12 cellular contexts compared by ENCODE assay signal in genomic region chr4:98661356-98662054, GRCh38. TPM values are rescaled to one million over a fixed set of nuclear protein-coding genes. Genes with fewer than 3 reads are reported as not detected.
DNase-seq lines count a peak whose midpoint lies in the region; ATAC-seq and TF ChIP-seq lines count a peak whose summit lies in the region.
"Had no signal": no experiment of that assay in that cellular context is flagged by ENCODE, and none has a peak within 500 bp of the region (broad histone marks: within the 10 kb centered on the region; RNA-seq: fewer than 3 reads in every experiment).

No MANE protein-coding gene starts in this region.

- H4K8ac ChIP-seq in mesenchymal stem cell (ENCODE audit: low read length) = no peak overlapping the region

- H3K36me3 ChIP-seq in H7 (replicated peaks; ENCODE audit: control insufficient read depth, insufficient read depth, low read length) = no peaks in the 10 kb centered on the region
- H3K36me3 ChIP-seq in mesenchymal stem cell (ENCODE audit: control insufficient read depth in 1 of 2, insufficient read depth in 2 of 2, low read depth in 1 of 2, low read length in 2 of 2) = peaks cover 0 to 3% of the 10 kb centered on the region in 2 experiments
- no peaks in the 10 kb centered on the region for H3K36me3 ChIP-seq in mucosa of descending colon (ENCODE audit: low read depth)
- H3K36me3 ChIP-seq: cardiac muscle cell had no signal

- H4K91ac ChIP-seq in mesenchymal stem cell (ENCODE audit: low read length) = no peak overlapping the region

- H3K4me1 ChIP-seq in mesenchymal stem cell (ENCODE audit: control insufficient read depth, insufficient read depth, low read depth, low read length) = peaks cover 6% of the 10 kb centered on the region
- peaks cover 8% of the 10 kb centered on the region for H3K4me1 ChIP-seq in mucosa of descending colon (ENCODE audit: low read depth)

- H3K23ac ChIP-seq in mesenchymal stem cell (ENCODE audit: low read length in 2 of 2) = no peak overlapping the region

- CTCF ChIA-PET in AG04450 (lab: Charles Lee) = no interaction called here

- no peak overlapping the region for H3K9ac ChIP-seq in mesenchymal stem cell (ENCODE audit: low read length)

- DNase-seq in AG04450 (ENCODE audit: low read depth, low spot score) (no peak), H7 (peak; percentile 47), mesenchymal stem cell (peak; percentile 14), lower leg skin (ENCODE audit: low spot score in 2 of 2) (no peak), mucosa of descending colon (no peak)
- DNase-seq in activated naive CD8-positive, alpha-beta T cell treated with anti-CD3 and anti-CD28 coated beads for 36 hours = no peak
- DNase-seq in activated CD4-positive, CD25-positive, alpha-beta regulatory T cell (lab: John Stamatoyannopoulos, UW) = no peak
- DNase-seq: left ventricle myocardium superior, right cardiac atrium had no signal

- H3K4me2 ChIP-seq in mesenchymal stem cell (ENCODE audit: low read length, poor library complexity, severe bottlenecking) = no peak overlapping the region

- no peak overlapping the region for H2AK5ac ChIP-seq in mesenchymal stem cell (ENCODE audit: low read length, severe bottlenecking)

- peaks cover 63% of the 10 kb centered on the region for H3K4me1 Mint-ChIP-seq in activated naive CD8-positive, alpha-beta T cell treated with anti-CD3 and anti-CD28 coated beads for 36 hours

- peaks cover 11% of the 10 kb centered on the region for H3K9me3 Mint-ChIP-seq in activated naive CD8-positive, alpha-beta T cell treated with anti-CD3 and anti-CD28 coated beads for 36 hours

- H3K27me3 Mint-ChIP-seq in activated naive CD8-positive, alpha-beta T cell treated with anti-CD3 and anti-CD28 coated beads for 36 hours = peaks cover 2% of the 10 kb centered on the region

- peak overlapping the region; percentile 52 for H3K27ac ChIP-seq in AG04450 (ENCODE audit: low read depth, low read length)
- no peak overlapping the region for H3K27ac ChIP-seq in mesenchymal stem cell (ENCODE audit: low read length, poor library complexity, severe bottlenecking)
- H3K27ac ChIP-seq: C4-2B, cardiac muscle cell had no signal

- no peak overlapping the region for H3K4ac ChIP-seq in mesenchymal stem cell (ENCODE audit: low read depth in 1 of 2, low read length in 2 of 2)

- H3K18ac ChIP-seq in mesenchymal stem cell (ENCODE audit: low read depth in 1 of 2, low read length in 2 of 2) = no peak overlapping the region

- H2BK12ac ChIP-seq in mesenchymal stem cell (ENCODE audit: low read length in 2 of 2) = no peak overlapping the region

- H2AFZ ChIP-seq in mesenchymal stem cell (ENCODE audit: low read depth, low read length) = no peak overlapping the region

- H3K27me3 ChIP-seq in AG04450 (ENCODE audit: control insufficient read depth, insufficient read depth, low read length) = no peaks in the 10 kb centered on the region
- peaks cover 26% of the 10 kb centered on the region for H3K27me3 ChIP-seq in H7 (ENCODE audit: control insufficient read depth, insufficient read depth, low read length)
- H3K27me3 ChIP-seq in mesenchymal stem cell (ENCODE audit: control insufficient read depth in 1 of 2, insufficient read depth in 1 of 2, low read length in 2 of 2) = no peaks in the 10 kb centered on the region

- no peak overlapping the region for H3K4me3 ChIP-seq in AG04450 (ENCODE audit: low read depth, low read length)
- H3K4me3 ChIP-seq in H7 (ENCODE audit: insufficient read depth, low read depth, low read length) = no peak overlapping the region
- H3K4me3 ChIP-seq in mesenchymal stem cell (ENCODE audit: insufficient read depth in 1 of 2, low read depth in 1 of 2, low read length in 2 of 2) = no peak overlapping the region
- no peak overlapping the region for H3K4me3 ChIP-seq in lower leg skin (ENCODE audit: low read depth, poor library complexity, severe bottlenecking)
- no peak overlapping the region for H3K4me3 ChIP-seq in mucosa of descending colon
- H3K4me3 ChIP-seq: cardiac muscle cell had no signal

- H3K79me1 ChIP-seq in mesenchymal stem cell (replicated peaks; ENCODE audit: low read length, poor library complexity, severe bottlenecking) = peaks cover 7% of the 10 kb centered on the region

- H3K9me3 ChIP-seq in AG04450 (ENCODE audit: control insufficient read depth, insufficient read depth, low read length) (peaks cover 8% of the 10 kb centered on the region), mesenchymal stem cell (ENCODE audit: control insufficient read depth, low read length) (no peaks in the 10 kb centered on the region), mucosa of descending colon (no peaks in the 10 kb centered on the region)

- no peak overlapping the region for H3K14ac ChIP-seq in mesenchymal stem cell (ENCODE audit: low read length in 2 of 2)

- WGBS in mesenchymal stem cell = 52% methylated on average over 3 of the region's 3 CpGs
- WGBS in lower leg skin, 2 donors = 32 to 35% methylated on average over 3 of the region's 3 CpGs

- no peak overlapping the region for H2BK5ac ChIP-seq in mesenchymal stem cell (ENCODE audit: low read depth, low read length, poor library complexity, severe bottlenecking)

- intact Hi-C loops in lower leg skin (cut with DNase I; ENCODE audit: low total_unique reads) = no loop called here
- intact Hi-C loops in mucosa of descending colon (cut with DNase I, micrococcal nuclease) = no loop called here

- no peak for ATAC-seq in GM21360 (IDR thresholded peaks at IDR 0.05; ENCODE audit: unreplicated experiment)
- no peak for ATAC-seq in mucosa of descending colon
- ATAC-seq: left ventricle myocardium superior, right cardiac atrium had no signal

- POLR2A ChIA-PET in AG04450 (lab: Yijun Ruan, JAX) = interaction anchor here (0.6 kb wide), 1 partner anchor 193 kb away, joined by 3 read pairs; no protein-coding TSS in a partner anchor

- no peak for TF ChIP-seq POLR2A in lower leg skin (IDR thresholded peaks at IDR 0.05)

- H3K27ac Mint-ChIP-seq in activated naive CD8-positive, alpha-beta T cell treated with anti-CD3 and anti-CD28 coated beads for 36 hours = peak overlapping the region; percentile 97

- TF ChIP-seq CTCF in AG04450 (IDR thresholded peaks at IDR 0.05; ENCODE audit: low read depth, low read length) = no peak
- no peak for TF ChIP-seq CTCF in lower leg skin (IDR thresholded peaks at IDR 0.05)
- TF ChIP-seq CTCF in mucosa of descending colon (IDR thresholded peaks at IDR 0.05) = no peak

- H3K36me3 Mint-ChIP-seq in activated naive CD8-positive, alpha-beta T cell treated with anti-CD3 and anti-CD28 coated beads for 36 hours = peaks cover 17% of the 10 kb centered on the region

- no peak overlapping the region for H2BK120ac ChIP-seq in mesenchymal stem cell (ENCODE audit: low read depth, low read length)

- H2BK15ac ChIP-seq in mesenchymal stem cell (ENCODE audit: low read depth, poor library complexity, severe bottlenecking) = no peak overlapping the region

- H3K4me3 Mint-ChIP-seq in activated naive CD8-positive, alpha-beta T cell treated with anti-CD3 and anti-CD28 coated beads for 36 hours = no peak overlapping the region

RNA-seq across cellular contexts. Expression of gene TSPAN5, which starts 3.1 kb away (rescaled TPM):
- polyA plus RNA-seq in AG04450 (2011; rRNA removed) = 146 and 190 TPM in 2 replicates
- 93.9 and 107 TPM in 2 replicates for polyA minus RNA-seq in AG04450 (2011; rRNA and poly(A)+ RNA removed)
- total RNA-seq in H7 (2014; rRNA removed; shearing (Covaris generic)) = 4.3 and 6.6 TPM in 2 replicates
- 10 to 100 TPM; 12.3 to 13.7 TPM for total RNA-seq in activated naive CD8-positive, alpha-beta T cell treated with anti-CD3 and anti-CD28 coated beads for 36 hours
- 20.4 TPM for polyA plus RNA-seq in mesenchymal stem cell (2013, experiment 1 of 2)
- polyA plus RNA-seq in mesenchymal stem cell (2013, experiment 2 of 2) = 22.2 TPM
- total RNA-seq in lower leg skin (10 to 100 TPM; 25.5 to 41.5 (median 36.5) TPM), mucosa of descending colon (10 to 100 TPM in 1 of 3 donors, 1 to 10 TPM in 2; 3.9 to 11.8 (median 4.9) TPM)

Comparison
In these comparisons a context has a peak if more than half of its experiments do, and no peak if none do; other contexts are left out.
1. DNase-seq: peak in H7 (single experiment) and mesenchymal stem cell (single experiment); none in AG04450 (single experiment), activated naive CD8-positive, alpha-beta T cell treated with anti-CD3 and anti-CD28 coated beads for 36 hours (single experiment), lower leg skin (0 of 2), activated CD4-positive, CD25-positive, alpha-beta regulatory T cell (0 of 4) and mucosa of descending colon (0 of 3).